Comparison of ENCODE assay signal across 10 cellular contexts in the genomic region with DNA sequence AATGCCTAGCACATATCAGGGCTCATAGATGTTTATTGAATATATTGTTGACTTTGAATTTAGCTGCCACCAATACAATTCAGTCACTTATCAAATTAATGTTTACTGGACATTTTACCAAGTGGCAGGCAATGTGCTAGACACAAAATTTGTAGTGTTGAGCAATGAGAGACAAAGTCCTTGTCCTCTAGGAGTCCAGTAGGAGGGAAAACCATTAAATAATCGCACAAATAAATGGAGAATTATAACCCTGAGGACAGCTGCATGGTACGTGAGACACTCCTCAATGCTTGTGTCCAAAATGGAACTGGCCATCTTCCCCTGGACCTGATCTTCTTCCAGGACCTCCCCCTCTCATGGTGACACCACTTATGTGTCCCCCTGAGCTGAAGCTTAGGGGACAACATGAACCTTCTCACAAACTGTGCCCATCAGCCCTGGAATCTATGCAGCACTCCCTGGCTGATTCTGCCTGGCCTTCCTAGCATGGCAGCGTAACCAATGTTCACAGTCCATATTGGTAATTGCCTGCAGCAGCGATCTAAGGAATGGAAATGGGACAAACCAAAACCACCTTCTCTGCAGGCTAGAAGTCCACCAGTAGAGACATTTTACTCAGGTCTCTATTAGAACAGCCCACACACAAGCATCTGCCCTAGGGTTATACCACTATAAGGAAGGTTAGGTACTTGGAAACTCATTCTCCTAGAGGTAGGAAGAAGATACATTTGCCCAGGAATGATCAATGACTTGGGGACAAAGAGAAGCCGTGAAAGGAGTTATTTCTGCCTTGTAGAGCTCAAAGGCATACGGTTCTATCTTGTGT.
"Had no signal": no experiment of that assay in that cellular context is flagged by ENCODE, and none has a peak within 500 bp of the region (broad histone marks: within the 10 kb centered on the region; RNA-seq: fewer than 3 reads in every experiment).

No MANE protein-coding gene starts in this region.

- H2AFZ ChIP-seq: parathyroid adenoma had no signal

- H3K9me3 ChIP-seq: heart right ventricle, neutrophil, thyroid gland, vagina had no signal

- H3K4me3 Mint-ChIP-seq: activated naive CD4-positive, alpha-beta T cell treated with anti-CD3 and anti-CD28 coated beads, Interleukin-2, amount 50 U/mL, for 24 hours; memory B cell; naive thymus-derived CD4-positive, alpha-beta T cell had no signal

- H3K4me3 ChIP-seq: heart right ventricle, thyroid gland, vagina had no signal

- H3K27ac Mint-ChIP-seq: activated naive CD4-positive, alpha-beta T cell treated with anti-CD3 and anti-CD28 coated beads, Interleukin-2, amount 50 U/mL, for 24 hours; memory B cell; naive thymus-derived CD4-positive, alpha-beta T cell had no signal

- H3K36me3 Mint-ChIP-seq: activated naive CD4-positive, alpha-beta T cell treated with anti-CD3 and anti-CD28 coated beads, Interleukin-2, amount 50 U/mL, for 24 hours; memory B cell had no signal

- DNase-seq: activated gamma-delta T cell, cortex of kidney had no signal

- H3K9me3 Mint-ChIP-seq: activated naive CD4-positive, alpha-beta T cell treated with anti-CD3 and anti-CD28 coated beads, Interleukin-2, amount 50 U/mL, for 24 hours; memory B cell had no signal

- H3K79me2 ChIP-seq: parathyroid adenoma had no signal

- H3K36me3 ChIP-seq: neutrophil, thyroid gland, vagina had no signal

- H3K9ac ChIP-seq: parathyroid adenoma had no signal

- H3K27me3 ChIP-seq: thyroid gland, vagina had no signal

- H3K27ac ChIP-seq: neutrophil, parathyroid adenoma, thyroid gland, vagina had no signal

- H3K4me1 ChIP-seq: thyroid gland, vagina had no signal
